Comparison of ENCODE assay signal across 9 cellular contexts in genomic region chr14:37595809-37596595, GRCh38. TPM values are rescaled to one million over a fixed set of nuclear protein-coding genes. Genes with fewer than 3 reads are reported as not detected.
DNase-seq lines count a peak whose midpoint lies in the region; ATAC-seq and TF ChIP-seq lines count a peak whose summit lies in the region.
"Had no signal": no experiment of that assay in that cellular context is flagged by ENCODE, and none has a peak within 500 bp of the region (broad histone marks: within the 10 kb centered on the region; RNA-seq: fewer than 3 reads in every experiment).

No MANE protein-coding gene starts in this region.

- no peak for ATAC-seq in HG03520 (IDR thresholded peaks at IDR 0.05; ENCODE audit: unreplicated experiment)

- H3K9me3 ChIP-seq in Caco-2 (no peaks in the 10 kb centered on the region), tibial nerve (no peaks in the 10 kb centered on the region)

- no peak overlapping the region for H3K27ac ChIP-seq in dorsolateral prefrontal cortex
- peak overlapping the region in 1 of 4 donors; percentile 61 for H3K27ac ChIP-seq in tibial nerve
- H3K27ac ChIP-seq: neutrophil had no signal

- H3K9me3 Mint-ChIP-seq in Caco-2 (ENCODE audit: unreplicated experiment) (no peaks in the 10 kb centered on the region), HFFc6 (no peaks in the 10 kb centered on the region), nephron (no peaks in the 10 kb centered on the region)

- no peak for TF ChIP-seq EP300 in tibial nerve (IDR thresholded peaks at IDR 0.05)

- H3K27ac Mint-ChIP-seq in Caco-2 (ENCODE audit: unreplicated experiment) (peak overlapping the region; percentile 99), HFFc6 (peak overlapping the region; percentile 81), nephron (no peak overlapping the region)

- 7 to 10% methylated on average over 42 to 43 of the region's 44 CpGs for WGBS in tibial nerve, 2 donors

- H3K4me1 ChIP-seq in Caco-2 (peaks cover 7% of the 10 kb centered on the region), tibial nerve (peaks cover 0 to 75% (median 23%) of the 10 kb centered on the region in 4 donors)

- no peak for TF ChIP-seq POLR2A in tibial nerve (IDR thresholded peaks at IDR 0.05)

- H3K4me3 ChIP-seq in Caco-2 (ENCODE audit: low read depth, low read length) = peak overlapping the region; percentile 92
- peak overlapping the region in 44 of 59 donors; percentile 5 to 59 (median 32) for H3K4me3 ChIP-seq in dorsolateral prefrontal cortex
- peak overlapping the region in 3 of 4 donors; percentile 11 to 50 (median 34) for H3K4me3 ChIP-seq in tibial nerve

- TSS peak; percentile 45 for BruUV-seq in Caco-2 (replicated peaks; lab: Mats Ljungman, UMichigan)

- intact Hi-C loops in Caco-2 (cut with micrococcal nuclease; ENCODE audit: unreplicated experiment) = loop anchor here (1.0 to 5.0 kb wide), 4 partner anchors 11 to 824 kb away; no protein-coding TSS in a partner anchor
- intact Hi-C loops in dorsolateral prefrontal cortex (cut with DNase I) = loop anchor here (10.0 kb wide), 2 partner anchors 351 to 931 kb away; partner anchors contain the start of gene PAX9 (in 1 of the 2)

- H3K4me1 Mint-ChIP-seq in Caco-2 (ENCODE audit: low read depth, unreplicated experiment) (peaks cover under 1% of the 10 kb centered on the region), HFFc6 (ENCODE audit: low read depth) (peaks cover 62% of the 10 kb centered on the region), nephron (peaks cover 37% of the 10 kb centered on the region)

- POLR2A ChIA-PET in Caco-2 (lab: Charles Lee) = interaction anchor here (0.6 to 1.0 kb wide), 8 partner anchors 11 to 279 kb away, joined by 3 to 5 read pairs (median 4); no protein-coding TSS in a partner anchor

- CTCF ChIA-PET in Caco-2 (lab: Charles Lee) = interaction anchor here (0.6 to 1.8 kb wide), 4 partner anchors 11 to 279 kb away, joined by 3 to 6 read pairs (median 4); no protein-coding TSS in a partner anchor

- no peak for TF ChIP-seq CTCF in Caco-2 (IDR thresholded peaks at IDR 0.05; ENCODE audit: insufficient read depth in 1 of 2, low read depth in 1 of 2, low read length in 1 of 2, severe bottlenecking in 1 of 2, unreplicated experiment in 1 of 2)
- no peak for TF ChIP-seq CTCF in HFFc6 (IDR thresholded peaks at IDR 0.05)
- no peak for TF ChIP-seq CTCF in dorsolateral prefrontal cortex (IDR thresholded peaks at IDR 0.05 in 54 of 56, conservative IDR thresholded peaks at IDR 0.05 in 2 of 56; ENCODE audit: low read depth in 1 of 56, partially characterized antibody in 56 of 56)
- no peak for TF ChIP-seq CTCF in nephron (IDR thresholded peaks at IDR 0.05; ENCODE audit: unreplicated experiment in 3 of 3)
- no peak for TF ChIP-seq CTCF in tibial nerve (IDR thresholded peaks at IDR 0.05)

- peaks cover 13% of the 10 kb centered on the region for H3K36me3 ChIP-seq in Caco-2 (ENCODE audit: control insufficient read depth, insufficient read depth, low read length)
- H3K36me3 ChIP-seq in tibial nerve = no peaks in the 10 kb centered on the region
- H3K36me3 ChIP-seq: neutrophil had no signal

- DNase-seq in Caco-2 (peak; percentile 92 to 94), HFFc6 (no peak), NCI-H1930 (lab: John Stamatoyannopoulos, UW) (peak; percentile 75 to 80), T-helper 9 cell (peak; percentile 16), dorsolateral prefrontal cortex (no peak), tibial nerve (ENCODE audit: low spot score in 2 of 2) (no peak)

- H3K27me3 Mint-ChIP-seq in Caco-2 (ENCODE audit: insufficient read depth, unreplicated experiment) = no peaks in the 10 kb centered on the region
- peaks cover 60% of the 10 kb centered on the region for H3K27me3 Mint-ChIP-seq in HFFc6 (ENCODE audit: insufficient read depth)
- H3K27me3 Mint-ChIP-seq in nephron (ENCODE audit: low read depth) = peaks cover 100% of the 10 kb centered on the region

- H3K27me3 ChIP-seq in Caco-2 (replicated peaks; ENCODE audit: control insufficient read depth, insufficient read depth, low read length) (no peaks in the 10 kb centered on the region), dorsolateral prefrontal cortex (peaks cover 32 to 99% (median 97%) of the 10 kb centered on the region in 45 donors), tibial nerve (peaks cover 8 to 95% of the 10 kb centered on the region in 2 donors)

- H3K4me3 Mint-ChIP-seq in Caco-2 (ENCODE audit: unreplicated experiment) (peak overlapping the region; percentile 84), HFFc6 (peak overlapping the region; percentile 87), nephron (peak overlapping the region; percentile 76 to 81 (median 79))

- H3K36me3 Mint-ChIP-seq in Caco-2 (ENCODE audit: insufficient read depth, unreplicated experiment) (peaks cover 68% of the 10 kb centered on the region), HFFc6 (ENCODE audit: low read depth) (peaks cover 13% of the 10 kb centered on the region), nephron (ENCODE audit: low read depth) (no peaks in the 10 kb centered on the region)

RNA-seq across cellular contexts. Expression of gene TTC6, which starts 0.6 kb away (rescaled TPM):
- total RNA-seq in Caco-2 (2022) (19.4 and 25.1 TPM in 2 replicates), dorsolateral prefrontal cortex (1 to 10 TPM in 75 of 120 experiments, under 1 TPM in 43, not detected in 2; 0.18 to 5.5 (median 1.3) TPM), tibial nerve (not detected)
- total RNA-seq in HFFc6 (2021; fragmentation: NEBNext Ultra II Directional; extraction: Animal tissue kit (Norgen Biotek cat#: 25700)) = 1 to 10 TPM in 1 of 6 experiments, under 1 TPM in 3, not detected in 2; 0.38 to 1.2 (median 0.62) TPM

RNA-seq across cellular contexts. Expression of gene FOXA1, which starts 1.0 kb away (rescaled TPM):
- total RNA-seq in Caco-2 (2022) = 271 and 291 TPM in 2 replicates
- total RNA-seq in HFFc6 (2021; fragmentation: NEBNext Ultra II Directional; extraction: Animal tissue kit (Norgen Biotek cat#: 25700)) = 1 to 10 TPM in 4 of 6 experiments, under 1 TPM in 2; 0.36 to 7.3 (median 7.0) TPM
- not detected for total RNA-seq in dorsolateral prefrontal cortex
- total RNA-seq in tibial nerve = not detected

Comparison
In these comparisons a context has a peak if more than half of its experiments do, and no peak if none do; other contexts are left out.
1. DNase-seq: peak in Caco-2 (2 of 2), NCI-H1930 (2 of 2) and T-helper 9 cell (single experiment); none in HFFc6 (single experiment), dorsolateral prefrontal cortex (0 of 10) and tibial nerve (0 of 2).
2. H3K4me3 ChIP-seq: peak in every context shown above with its lines; median percentile 92 in Caco-2; 34 in tibial nerve; 32 in dorsolateral prefrontal cortex.
3. H3K27ac Mint-ChIP-seq: peak in Caco-2 (single experiment) and HFFc6 (single experiment); none in nephron (0 of 3).
4. RNA of gene FOXA1, which starts 1.0 kb away (total RNA-seq): 271 to 291 TPM in Caco-2; 0.36 to 7.3 TPM in HFFc6, not detected in dorsolateral prefrontal cortex and not detected in tibial nerve; every median in the first group is over 10 times any median in the second.
5. Peak in every context shown above with its lines, with median percentiles within 50 percentile points of each other: H3K4me3 Mint-ChIP-seq.